In the genomic region with DNA sequence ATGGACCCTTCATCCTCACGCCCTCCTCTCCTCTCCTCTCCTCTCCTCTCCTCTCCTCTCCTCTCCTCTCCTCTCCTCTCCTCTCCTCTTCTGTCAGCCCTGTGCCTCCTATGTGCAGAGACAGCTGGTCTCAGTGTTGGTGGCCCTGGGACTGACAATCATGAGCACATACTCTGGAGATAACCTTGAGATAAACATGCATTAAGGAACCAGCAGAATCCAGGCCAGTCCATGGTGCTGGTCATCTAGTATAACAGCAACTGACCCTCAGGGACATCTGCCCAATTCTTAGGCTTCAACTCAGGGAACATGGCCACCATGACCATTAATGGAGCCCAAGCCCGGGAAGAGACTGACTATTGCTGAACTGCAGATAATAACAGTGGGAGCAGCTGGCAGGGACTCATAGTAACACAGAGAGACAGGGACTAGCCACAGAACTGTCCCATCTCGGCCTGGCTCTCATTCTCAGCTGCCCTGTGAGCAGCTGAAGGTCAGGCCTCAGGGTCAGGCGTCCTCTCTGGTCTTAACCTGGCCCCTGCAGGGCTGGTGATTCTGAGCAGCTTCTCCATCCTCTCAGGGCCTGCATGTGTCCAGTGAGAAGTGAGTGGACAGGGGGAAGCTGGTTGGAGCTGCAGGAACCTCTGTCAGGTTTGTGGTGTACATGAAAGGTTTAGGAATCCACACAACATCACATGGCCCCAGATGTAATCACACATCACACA, we compare ENCODE assay signal across 26 cellular contexts. TPM values are rescaled to one million over a fixed set of nuclear protein-coding genes. Genes with fewer than 3 reads are reported as not detected.
"Had no signal": no experiment of that assay in that cellular context is flagged by ENCODE, and none has a peak within 500 bp of the region (broad histone marks: within the 10 kb centered on the region; RNA-seq: fewer than 3 reads in every experiment).

No MANE protein-coding gene starts in this region.

- DNase-seq: activated CD4-positive, alpha-beta T cell treated with anti-CD3 and anti-CD28 coated beads for 48 hours; activated CD4-positive, alpha-beta T cell treated with anti-CD3 and anti-CD28 coated beads, Interleukin-2, amount 50 U/mL, for 4 hours; activated CD4-positive, CD25-positive, alpha-beta regulatory T cell treated with anti-CD3 and anti-CD28 coated beads, Interleukin-2, amount 50 U/mL, for 72 hours; activated CD8-positive, alpha-beta memory T cell treated with anti-CD3 and anti-CD28 coated beads, Interleukin-2, amount 50 U/mL, for 48 hours; activated CD8-positive, alpha-beta T cell treated with anti-CD3 and anti-CD28 coated beads, Interleukin-2, amount 10 ng/mL, durations not matched to agents 7 days and 5 days; activated gamma-delta T cell treated with Interleukin-2 at 50 U/mL for 16 hours; activated T-cell treated with anti-CD3 and anti-CD28 coated beads, Interleukin-2, amount 50 U/mL, for 1 hour; aorta; IMR-90; KG1; NCI-H1092 treated with DMSO at 0.1 percent for 48 hours; NCI-H1436; NCI-H1694 treated with DMSO at 0.1 percent for 48 hours; NCI-H2029 treated with DMSO at 0.1 percent for 48 hours; NCI-H510A treated with DMSO at 0.1 percent for 48 hours; NCI-H69; NK-92 treated with Interleukin-12 subunit alpha and Interleukin-12 subunit beta, amount 100 ng/mL, for 24 hours; PC-3; SHP77 had no signal

- H3K27me3 Mint-ChIP-seq: activated naive CD4-positive, alpha-beta T cell treated with anti-CD3 and anti-CD28 coated beads, Interleukin-2, amount 50 U/mL, for 24 hours; central memory CD8-positive, alpha-beta T cell had no signal

- H3K27ac Mint-ChIP-seq: activated CD8-positive, alpha-beta T cell treated with anti-CD3 and anti-CD28 coated beads, Interleukin-2, amount 10 ng/mL, durations not matched to agents 7 days and 5 days; activated naive CD4-positive, alpha-beta T cell treated with anti-CD3 and anti-CD28 coated beads, Interleukin-2, amount 50 U/mL, for 24 hours; T-helper 1 cell treated with Interleukin-12 subunit alpha and Interleukin-12 subunit beta and Interleukin-4 antibody, amounts not matched to agents 30 μg/mL and 1 μg/mL, for 36 hours had no signal

- ATAC-seq: activated CD8-positive, alpha-beta T cell treated with anti-CD3 and anti-CD28 coated beads, Interleukin-2, amount 10 ng/mL, durations not matched to agents 7 days and 5 days; PC-3 had no signal

- H3K4me1 Mint-ChIP-seq: activated naive CD4-positive, alpha-beta T cell treated with anti-CD3 and anti-CD28 coated beads, Interleukin-2, amount 50 U/mL, for 24 hours had no signal

- H3K36me3 Mint-ChIP-seq: activated naive CD4-positive, alpha-beta T cell treated with anti-CD3 and anti-CD28 coated beads, Interleukin-2, amount 50 U/mL, for 24 hours had no signal

- H3K4me3 Mint-ChIP-seq: activated CD8-positive, alpha-beta T cell treated with anti-CD3 and anti-CD28 coated beads, Interleukin-2, amount 10 ng/mL, durations not matched to agents 7 days and 5 days; activated naive CD4-positive, alpha-beta T cell treated with anti-CD3 and anti-CD28 coated beads, Interleukin-2, amount 50 U/mL, for 24 hours; central memory CD8-positive, alpha-beta T cell; T-helper 1 cell treated with Interleukin-12 subunit alpha and Interleukin-12 subunit beta and Interleukin-4 antibody, amounts not matched to agents 30 μg/mL and 1 μg/mL, for 36 hours had no signal

- H3K9me3 Mint-ChIP-seq: activated naive CD4-positive, alpha-beta T cell treated with anti-CD3 and anti-CD28 coated beads, Interleukin-2, amount 50 U/mL, for 24 hours; central memory CD8-positive, alpha-beta T cell; T-helper 1 cell treated with Interleukin-12 subunit alpha and Interleukin-12 subunit beta and Interleukin-4 antibody, amounts not matched to agents 30 μg/mL and 1 μg/mL, for 36 hours had no signal

RNA-seq across cellular contexts. Expression of a gene that starts 45.4 kb away (rescaled TPM):
- total RNA-seq: activated CD8-positive, alpha-beta T cell treated with anti-CD3 and anti-CD28 coated beads, Interleukin-2, amount 10 ng/mL, durations not matched to agents 7 days and 5 days; aorta; bronchial epithelial cell; IMR-90; LHCN-M2; M059J; PC-3; SK-MEL-5 had no signal
